Comparison of ENCODE assay signal across 13 cellular contexts in genomic region chr13:110316196-110316595, GRCh38. TPM values are rescaled to one million over a fixed set of nuclear protein-coding genes. Genes with fewer than 3 reads are reported as not detected.
"Had no signal": no experiment of that assay in that cellular context is flagged by ENCODE, and none has a peak within 500 bp of the region (broad histone marks: within the 10 kb centered on the region; RNA-seq: fewer than 3 reads in every experiment).

No MANE protein-coding gene starts in this region.

- H3K36me3 ChIP-seq: suprapubic skin had no signal

- H3K27ac Mint-ChIP-seq: activated CD4-positive, alpha-beta T cell treated with anti-CD3 and anti-CD28 coated beads, Interleukin-2, amount 10 ng/mL, durations not matched to agents 24 days and 14 days; activated naive CD4-positive, alpha-beta T cell treated with anti-CD3 and anti-CD28 coated beads for 36 hours; dendritic cell treated with granulocyte-macrophage colony-stimulating factor and Interleukin-4, amounts not matched to agents 40 ng/mL and 50 ng/mL, for 4 days; stimulated activated memory B cell treated with anti-CD40 and anti-IgM and Interleukin-4, amounts not matched to agents 10 μg/mL and 1 μg/mL and 100 μg/mL, for 72 hours had no signal

- H3K9me2 ChIP-seq: SK-N-SH had no signal

- ATAC-seq: left lung; stimulated activated memory B cell treated with anti-CD40 and anti-IgM and Interleukin-4, amounts not matched to agents 10 μg/mL and 1 μg/mL and 100 μg/mL, for 72 hours had no signal

- H3K36me3 Mint-ChIP-seq: stimulated activated memory B cell treated with anti-CD40 and anti-IgM and Interleukin-4, amounts not matched to agents 10 μg/mL and 1 μg/mL and 100 μg/mL, for 72 hours had no signal

- H3K9me3 Mint-ChIP-seq: activated CD4-positive, alpha-beta T cell treated with anti-CD3 and anti-CD28 coated beads, Interleukin-2, amount 10 ng/mL, durations not matched to agents 24 days and 14 days; activated naive CD4-positive, alpha-beta T cell treated with anti-CD3 and anti-CD28 coated beads for 36 hours; central memory CD8-positive, alpha-beta T cell; dendritic cell treated with granulocyte-macrophage colony-stimulating factor and Interleukin-4, amounts not matched to agents 40 ng/mL and 50 ng/mL, for 4 days; neural crest cell had no signal

- DNase-seq: activated CD4-positive, alpha-beta T cell treated with anti-CD3 and anti-CD28 coated beads, Interleukin-2, amount 10 ng/mL, durations not matched to agents 24 days and 14 days; activated CD8-positive, alpha-beta memory T cell treated with anti-CD3 and anti-CD28 coated beads for 24 hours; activated naive CD4-positive, alpha-beta T cell treated with anti-CD3 and anti-CD28 coated beads for 36 hours; left lung; SK-N-SH; spleen; stimulated activated CD4-positive, alpha-beta T cell treated with anti-CD3 and anti-CD28 coated beads, Interleukin-1b, Interleukin-23, amount 100 ng/mL, for 48 hours; T-helper 1 cell had no signal

- H3K4me1 Mint-ChIP-seq: central memory CD8-positive, alpha-beta T cell; stimulated activated memory B cell treated with anti-CD40 and anti-IgM and Interleukin-4, amounts not matched to agents 10 μg/mL and 1 μg/mL and 100 μg/mL, for 72 hours had no signal

- H3K9me3 ChIP-seq: left lung, SK-N-SH, spleen, suprapubic skin had no signal

- H3K4me3 Mint-ChIP-seq: activated CD4-positive, alpha-beta T cell treated with anti-CD3 and anti-CD28 coated beads, Interleukin-2, amount 10 ng/mL, durations not matched to agents 24 days and 14 days; activated naive CD4-positive, alpha-beta T cell treated with anti-CD3 and anti-CD28 coated beads for 36 hours; central memory CD8-positive, alpha-beta T cell; dendritic cell treated with granulocyte-macrophage colony-stimulating factor and Interleukin-4, amounts not matched to agents 40 ng/mL and 50 ng/mL, for 4 days; neural crest cell; stimulated activated memory B cell treated with anti-CD40 and anti-IgM and Interleukin-4, amounts not matched to agents 10 μg/mL and 1 μg/mL and 100 μg/mL, for 72 hours had no signal

- H3K4me3 ChIP-seq: left lung, spleen, suprapubic skin had no signal

- H3K27ac ChIP-seq: left lung, suprapubic skin had no signal

- H3K9ac ChIP-seq: SK-N-SH had no signal

- H3K4me2 ChIP-seq: SK-N-SH had no signal

RNA-seq across cellular contexts. Expression of gene COL4A2, which starts 9.1 kb away (rescaled TPM):
- total RNA-seq: activated CD4-positive, alpha-beta T cell treated with anti-CD3 and anti-CD28 coated beads, Interleukin-2, amount 10 ng/mL, durations not matched to agents 24 days and 14 days; activated naive CD4-positive, alpha-beta T cell treated with anti-CD3 and anti-CD28 coated beads for 36 hours had no signal

RNA-seq across cellular contexts. Expression of gene COL4A1, which starts 9.2 kb away (rescaled TPM):
- total RNA-seq: activated CD4-positive, alpha-beta T cell treated with anti-CD3 and anti-CD28 coated beads, Interleukin-2, amount 10 ng/mL, durations not matched to agents 24 days and 14 days had no signal
